9 cellular contexts compared by ENCODE assay signal in genomic region chr2:10043906-10044601, GRCh38. TPM values are rescaled to one million over a fixed set of nuclear protein-coding genes. Genes with fewer than 3 reads are reported as not detected.
DNase-seq lines count a peak whose midpoint lies in the region; ATAC-seq, FAIRE-seq and TF ChIP-seq lines count a peak whose summit lies in the region.
"Had no signal": no experiment of that assay in that cellular context is flagged by ENCODE, and none has a peak within 500 bp of the region (broad histone marks: within the 10 kb centered on the region; RNA-seq: fewer than 3 reads in every experiment).

No MANE protein-coding gene starts in this region.

- H2AFZ ChIP-seq in parathyroid adenoma: peak overlapping the region; percentile 78

- no peak for TF ChIP-seq POLR2A in H54 (IDR thresholded peaks at IDR 0.05; ENCODE audit: low read depth, low read length)

- peaks cover 18 to 37% (median 27%) of the 10 kb centered on the region in 3 donors for H3K4me1 Mint-ChIP-seq in T-cell

- H3K9me3 ChIP-seq in MG63: no peaks in the 10 kb centered on the region
- no peaks in the 10 kb centered on the region for H3K9me3 ChIP-seq in adipocyte (ENCODE audit: control insufficient read depth, low read length)
- no peaks in the 10 kb centered on the region for H3K9me3 ChIP-seq in parathyroid adenoma (ENCODE audit: control insufficient read depth, low read length)
- H3K9me3 ChIP-seq in thoracic aorta: no peaks in the 10 kb centered on the region

- H3K27me3 Mint-ChIP-seq in T-cell: no peaks in the 10 kb centered on the region

- H3K27me3 ChIP-seq in MG63 (no peaks in the 10 kb centered on the region), adipocyte (replicated peaks; ENCODE audit: control insufficient read depth, insufficient read depth, low read length) (no peaks in the 10 kb centered on the region), parathyroid adenoma (ENCODE audit: control insufficient read depth, insufficient read depth, low read length) (no peaks in the 10 kb centered on the region), thoracic aorta (replicated peaks; ENCODE audit: insufficient read depth) (no peaks in the 10 kb centered on the region)

- CTCF ChIA-PET in T-cell (lab: Charles Lee): interaction anchor here (0.6 to 4.4 kb wide), 8 partner anchors 9 to 413 kb away, joined by 3 to 34 read pairs (median 6); partner anchors contain the start of genes TAF1B (in 1 of the 2) and YWHAQ (in 1 of the 2)

- peak overlapping the region; percentile 58 for H3K4me3 ChIP-seq in MG63
- H3K4me3 ChIP-seq in adipocyte (ENCODE audit: low read length): peak overlapping the region; percentile 86
- peak overlapping the region; percentile 70 for H3K4me3 ChIP-seq in parathyroid adenoma (ENCODE audit: low read depth, low read length)
- H3K4me3 ChIP-seq in thoracic aorta: peak overlapping the region; percentile 92

- H3K79me2 ChIP-seq in parathyroid adenoma: peaks cover 17% of the 10 kb centered on the region

- H3K4me3 Mint-ChIP-seq in T-cell: peak overlapping the region; percentile 68 to 83 (median 76)

- H3K4me1 ChIP-seq in adipocyte (ENCODE audit: control insufficient read depth, insufficient read depth, low read length) (peaks cover 18% of the 10 kb centered on the region), parathyroid adenoma (peaks cover 44% of the 10 kb centered on the region), thoracic aorta (ENCODE audit: control insufficient read depth in 1 of 2, low read depth in 2 of 2) (peaks cover 18 to 61% of the 10 kb centered on the region in 2 donors)

- peaks cover 18% of the 10 kb centered on the region for H3K36me3 ChIP-seq in MG63
- peaks cover 17% of the 10 kb centered on the region for H3K36me3 ChIP-seq in adipocyte (ENCODE audit: control insufficient read depth, insufficient read depth, low read length, severe bottlenecking)
- H3K36me3 ChIP-seq in parathyroid adenoma (ENCODE audit: control insufficient read depth, insufficient read depth, low read length): no peaks in the 10 kb centered on the region
- H3K36me3 ChIP-seq in thoracic aorta: peaks cover 11% of the 10 kb centered on the region

- no peak for TF ChIP-seq CTCF in parathyroid adenoma (IDR thresholded peaks at IDR 0.05)
- no peak for TF ChIP-seq CTCF in thoracic aorta (IDR thresholded peaks at IDR 0.05)

- ATAC-seq in T-cell (replicated peaks in 1 of 4): peak; percentile 67 to 75 (median 70)
- peak; percentile 73 for ATAC-seq in Right ventricle myocardium superior (ENCODE audit: poor library complexity)
- peak; percentile 77 for ATAC-seq in thoracic aorta (ENCODE audit: insufficient number of reproducible peaks, low FRiP score, low read depth)

- H3K4me2 ChIP-seq in parathyroid adenoma (ENCODE audit: low read length): peak overlapping the region; percentile 89

- DNase-seq in DMS153 treated with DMSO at 0.1 percent for 48 hours (lab: John Stamatoyannopoulos, UW; ENCODE audit: unreplicated experiment): peak; percentile 90
- DNase-seq in H54 (ENCODE audit: insufficient read length, low spot score): peak; percentile 97
- DNase-seq in MG63: peak; percentile 96
- DNase-seq in T-cell: peak; percentile 78 to 92 (median 86)
- peak; percentile 97 for DNase-seq in adipocyte (ENCODE audit: low read depth)
- peak; percentile 100 for DNase-seq in Right ventricle myocardium superior
- peak; percentile 93 for DNase-seq in thoracic aorta (ENCODE audit: low spot score)

- H3K9me3 Mint-ChIP-seq in T-cell: no peaks in the 10 kb centered on the region

- intact Hi-C loops in Right ventricle myocardium superior (cut with DNase I): loop anchor here (5.0 kb wide), 2 partner anchors 37 to 52 kb away; no protein-coding TSS in a partner anchor

- peak overlapping the region; percentile 94 for H3K27ac ChIP-seq in parathyroid adenoma
- peak overlapping the region; percentile 88 to 95 for H3K27ac ChIP-seq in thoracic aorta

- FAIRE-seq in H54 (lab: Jason Lieb, UNC): no peak
- FAIRE-seq: islet of Langerhans had no signal

- H3K27ac Mint-ChIP-seq in T-cell: peak overlapping the region; percentile 44 to 68

- peaks cover 10% of the 10 kb centered on the region for H3K36me3 Mint-ChIP-seq in T-cell

- POLR2A ChIA-PET in T-cell (lab: Charles Lee): interaction anchor here in 1 of 2 donors (0.5 to 0.8 kb wide), 3 partner anchors 63 to 201 kb away, joined by 3 to 6 read pairs (median 4); partner anchors contain the start of gene TAF1B

- peak overlapping the region; percentile 72 for H3K9ac ChIP-seq in adipocyte (ENCODE audit: low read length)
- peak overlapping the region; percentile 61 for H3K9ac ChIP-seq in parathyroid adenoma

RNA-seq across cellular contexts. Expression of gene KLF11, which starts 0.7 kb away (rescaled TPM):
- 2.0 and 2.4 TPM in 2 replicates for total RNA-seq in MG63 (2014; rRNA removed; shearing (Covaris generic); ENCODE audit: low replicate concordance)
- 10 to 100 TPM in 3 of 5 donors, 1 to 10 TPM in 2; 6.8 to 36.3 (median 10.3) TPM for total RNA-seq in T-cell
- 24.4 TPM for total RNA-seq in Right ventricle myocardium superior
- total RNA-seq in thoracic aorta: 10 to 100 TPM; 14.4 to 20.0 TPM

RNA-seq across cellular contexts. Expression of gene CYS1, which starts 36.2 kb away (rescaled TPM):
- total RNA-seq in MG63 (2014; rRNA removed; shearing (Covaris generic); ENCODE audit: low replicate concordance): 1.0 and 2.0 TPM in 2 replicates
- total RNA-seq in T-cell: not detected
- total RNA-seq in Right ventricle myocardium superior: 3.6 TPM
- 10 to 100 TPM; 13.5 to 26.9 TPM for total RNA-seq in thoracic aorta

Comparison
In these comparisons a context has a peak if more than half of its experiments do, and no peak if none do; other contexts are left out.
1. Peak in every context shown above with its lines: DNase-seq, ATAC-seq, H3K4me3 ChIP-seq and H3K27ac ChIP-seq.